ENCODE assay signal across 17 cellular contexts in genomic region chr16:14669776-14670175, GRCh38. TPM values are rescaled to one million over a fixed set of nuclear protein-coding genes. Genes with fewer than 3 reads are reported as not detected.
DNase-seq lines count a peak whose midpoint lies in the region; ATAC-seq, FAIRE-seq and TF ChIP-seq lines count a peak whose summit lies in the region.
"Had no signal": no experiment of that assay in that cellular context is flagged by ENCODE, and none has a peak within 500 bp of the region (broad histone marks: within the 10 kb centered on the region; RNA-seq: fewer than 3 reads in every experiment).

No MANE protein-coding gene starts in this region.

- H3K4me3 Mint-ChIP-seq in activated CD4-positive, alpha-beta T cell treated with anti-CD3 and anti-CD28 coated beads for 36 hours = no peak overlapping the region
- H3K4me3 Mint-ChIP-seq in activated CD4-positive, alpha-beta T cell treated with anti-CD3 and anti-CD28 coated beads, Interleukin-2, amount 10 ng/mL, durations not matched to agents 24 days and 14 days = no peak overlapping the region
- H3K4me3 Mint-ChIP-seq: activated CD8-positive, alpha-beta memory T cell treated with anti-CD3 and anti-CD28 coated beads, Interleukin-2, amount 10 ng/mL, durations not matched to agents 7 days and 5 days had no signal

- no peaks in the 10 kb centered on the region for H3K27me3 ChIP-seq in PC-3 (ENCODE audit: low read length)
- H3K27me3 ChIP-seq in thyroid gland = no peaks in the 10 kb centered on the region
- H3K27me3 ChIP-seq: esophagus muscularis mucosa, SJSA1, tibial nerve had no signal

- no peaks in the 10 kb centered on the region for H3K9me3 Mint-ChIP-seq in activated CD4-positive, alpha-beta T cell treated with anti-CD3 and anti-CD28 coated beads for 36 hours (ENCODE audit: low read depth)
- H3K9me3 Mint-ChIP-seq in activated CD4-positive, alpha-beta T cell treated with anti-CD3 and anti-CD28 coated beads, Interleukin-2, amount 10 ng/mL, durations not matched to agents 24 days and 14 days = peaks cover 7% of the 10 kb centered on the region

- POLR2A ChIA-PET in activated CD4-positive, alpha-beta T cell treated with anti-CD3 and anti-CD28 coated beads for 36 hours (lab: Charles Lee) = interaction anchor here (0.5 kb wide), 1 partner anchor 26 kb away, joined by 3 read pairs; no protein-coding TSS in a partner anchor
- POLR2A ChIA-PET in PC-3 (lab: Charles Lee; ENCODE audit: unreplicated experiment) = no interaction called here

- no peak for FAIRE-seq in kidney (lab: Jason Lieb, UNC)
- FAIRE-seq: TTC549 had no signal

- intact Hi-C loops in activated CD4-positive, alpha-beta T cell treated with anti-CD3 and anti-CD28 coated beads for 36 hours (cut with DNase I, micrococcal nuclease) = no loop called here
- intact Hi-C loops in activated CD4-positive, alpha-beta T cell treated with anti-CD3 and anti-CD28 coated beads, Interleukin-2, amount 10 ng/mL, durations not matched to agents 24 days and 14 days (cut with micrococcal nuclease) = no loop called here
- intact Hi-C loops in PC-3 (cut with micrococcal nuclease) (no loop called here), kidney (cut with DNase I) (no loop called here), thyroid gland (cut with DNase I) (no loop called here)

- no peaks in the 10 kb centered on the region for H3F3A ChIP-seq in PC-3 (ENCODE audit: low read length, unreplicated experiment)

- TF ChIP-seq CTCF in PC-3 (conservative IDR thresholded peaks at IDR 0.05; ENCODE audit: low read depth, low read length) = no peak
- no peak for TF ChIP-seq CTCF in kidney (IDR thresholded peaks at IDR 0.05; ENCODE audit: borderline replicate concordance, extremely low read depth, insufficient read depth)
- no peak for TF ChIP-seq CTCF in thyroid gland (IDR thresholded peaks at IDR 0.05)

- H3K9me3 ChIP-seq in PC-3 (ENCODE audit: low read length) = no peaks in the 10 kb centered on the region
- H3K9me3 ChIP-seq in kidney (ENCODE audit: control insufficient read depth in 1 of 2, low read length in 2 of 2) = no peaks in the 10 kb centered on the region
- no peaks in the 10 kb centered on the region for H3K9me3 ChIP-seq in thyroid gland
- H3K9me3 ChIP-seq: esophagus muscularis mucosa, SJSA1, tibial nerve had no signal

- no peak for TF ChIP-seq POLR2A in thyroid gland (IDR thresholded peaks at IDR 0.05)

- no peaks in the 10 kb centered on the region for H3K79me2 ChIP-seq in PC-3 (ENCODE audit: low read length)

- H2AFZ ChIP-seq in PC-3 (ENCODE audit: low read length) = no peak overlapping the region

- H3K36me3 ChIP-seq in PC-3 (ENCODE audit: low read depth, low read length) (peaks cover 7% of the 10 kb centered on the region; the same call in 1 of the 2 replicates), kidney (ENCODE audit: control insufficient read depth in 1 of 2, insufficient read depth in 2 of 2, low read length in 2 of 2) (peaks cover 15 to 25% of the 10 kb centered on the region in 2 donors), thyroid gland (peaks cover 28 to 39% of the 10 kb centered on the region in 2 donors)

- H4K20me1 ChIP-seq in PC-3 (ENCODE audit: low read length) = no peaks in the 10 kb centered on the region

- no peak overlapping the region for H3K4me2 ChIP-seq in PC-3 (ENCODE audit: low read length)

- WGBS in thyroid gland, 2 donors = 93 to 100% methylated on average over 2 to 4 of the region's 4 CpGs

- no peak overlapping the region for H3K27ac Mint-ChIP-seq in activated CD4-positive, alpha-beta T cell treated with anti-CD3 and anti-CD28 coated beads for 36 hours
- no peak overlapping the region for H3K27ac Mint-ChIP-seq in activated CD4-positive, alpha-beta T cell treated with anti-CD3 and anti-CD28 coated beads, Interleukin-2, amount 10 ng/mL, durations not matched to agents 24 days and 14 days
- H3K27ac Mint-ChIP-seq: activated CD8-positive, alpha-beta memory T cell treated with anti-CD3 and anti-CD28 coated beads, Interleukin-2, amount 10 ng/mL, durations not matched to agents 7 days and 5 days; activated naive CD4-positive, alpha-beta T cell treated with anti-CD3 and anti-CD28 coated beads, Interleukin-2, amount 50 U/mL, for 72 hours had no signal

- H3K27ac ChIP-seq in PC-3 (ENCODE audit: low read length) = no peak overlapping the region
- no peak overlapping the region for H3K27ac ChIP-seq in kidney (ENCODE audit: low read depth in 2 of 2, low read length in 2 of 2)
- H3K27ac ChIP-seq in thyroid gland = no peak overlapping the region
- H3K27ac ChIP-seq: esophagus muscularis mucosa, SJSA1, tibial nerve had no signal

- CTCF ChIA-PET in activated CD4-positive, alpha-beta T cell treated with anti-CD3 and anti-CD28 coated beads for 36 hours (lab: Charles Lee) = no interaction called here
- CTCF ChIA-PET in PC-3 (lab: Charles Lee) = no interaction called here

- H3K4me3 ChIP-seq in PC-3 (ENCODE audit: low read length) (no peak overlapping the region), kidney (ENCODE audit: low read length in 2 of 2) (no peak overlapping the region), thyroid gland (replicated peaks in 1 of 3) (no peak overlapping the region)
- H3K4me3 ChIP-seq: esophagus muscularis mucosa, SJSA1, tibial nerve had no signal

- peaks cover 9% of the 10 kb centered on the region for H3K4me1 Mint-ChIP-seq in activated CD4-positive, alpha-beta T cell treated with anti-CD3 and anti-CD28 coated beads for 36 hours
- peaks cover 4% of the 10 kb centered on the region for H3K4me1 Mint-ChIP-seq in activated CD4-positive, alpha-beta T cell treated with anti-CD3 and anti-CD28 coated beads, Interleukin-2, amount 10 ng/mL, durations not matched to agents 24 days and 14 days

- H3K9ac ChIP-seq in PC-3 (ENCODE audit: low read length) (no peak overlapping the region), kidney (ENCODE audit: low read length in 2 of 2) (no peak overlapping the region)

- H3K27me3 Mint-ChIP-seq in activated CD4-positive, alpha-beta T cell treated with anti-CD3 and anti-CD28 coated beads for 36 hours = no peaks in the 10 kb centered on the region
- H3K27me3 Mint-ChIP-seq in activated CD4-positive, alpha-beta T cell treated with anti-CD3 and anti-CD28 coated beads, Interleukin-2, amount 10 ng/mL, durations not matched to agents 24 days and 14 days = no peaks in the 10 kb centered on the region
- H3K27me3 Mint-ChIP-seq: activated CD8-positive, alpha-beta memory T cell treated with anti-CD3 and anti-CD28 coated beads, Interleukin-2, amount 10 ng/mL, durations not matched to agents 7 days and 5 days had no signal

- DNase-seq in activated CD4-positive, alpha-beta T cell treated with anti-CD3 and anti-CD28 coated beads for 36 hours = peak; percentile 10
- no peak for DNase-seq in activated CD4-positive, alpha-beta T cell treated with anti-CD3 and anti-CD28 coated beads, Interleukin-2, amount 10 ng/mL, durations not matched to agents 24 days and 14 days
- DNase-seq in PC-3 (peak; percentile 39), kidney (peak; percentile 59), thyroid gland (peak; percentile 12 to 18), OCI-M1 (lab: John Stamatoyannopoulos, UW) (no peak), activated gamma-delta T cell (lab: John Stamatoyannopoulos, UW) (no peak)
- DNase-seq: activated CD8-positive, alpha-beta memory T cell treated with anti-CD3 and anti-CD28 coated beads, Interleukin-2, amount 10 ng/mL, durations not matched to agents 7 days and 5 days; mammary epithelial cell; occipital lobe; stimulated activated CD4-positive, alpha-beta T cell treated with anti-CD3 and anti-CD28 coated beads, Interleukin-15, amount 100 ng/mL, for 24 hours had no signal

- H3K9me2 ChIP-seq in PC-3 (replicated peaks; ENCODE audit: low read length) = no peaks in the 10 kb centered on the region

- peaks cover 37% of the 10 kb centered on the region for H3K36me3 Mint-ChIP-seq in activated CD4-positive, alpha-beta T cell treated with anti-CD3 and anti-CD28 coated beads for 36 hours (ENCODE audit: low read depth)
- H3K36me3 Mint-ChIP-seq in activated CD4-positive, alpha-beta T cell treated with anti-CD3 and anti-CD28 coated beads, Interleukin-2, amount 10 ng/mL, durations not matched to agents 24 days and 14 days (ENCODE audit: low read depth) = peaks cover 47% of the 10 kb centered on the region

- no TSS peak for BruUV-seq in PC-3 (replicated peaks; lab: Mats Ljungman, UMichigan)

- H3K4me1 ChIP-seq in PC-3 (ENCODE audit: insufficient read depth, low read length) (no peaks in the 10 kb centered on the region), kidney (ENCODE audit: control insufficient read depth in 1 of 2, insufficient read depth in 1 of 2, low read depth in 1 of 2, low read length in 2 of 2) (no peaks in the 10 kb centered on the region), thyroid gland (peaks cover 0 to 8% of the 10 kb centered on the region in 2 donors)
- H3K4me1 ChIP-seq: esophagus muscularis mucosa, tibial nerve had no signal

- peak; percentile 53 for ATAC-seq in activated CD4-positive, alpha-beta T cell treated with anti-CD3 and anti-CD28 coated beads for 36 hours
- peak; percentile 76 for ATAC-seq in PC-3
- ATAC-seq in HG03442 (IDR thresholded peaks at IDR 0.05; ENCODE audit: unreplicated experiment) = no peak
- ATAC-seq: activated CD8-positive, alpha-beta memory T cell treated with anti-CD3 and anti-CD28 coated beads, Interleukin-2, amount 10 ng/mL, durations not matched to agents 7 days and 5 days had no signal

RNA-seq across cellular contexts. Expression of gene PLA2G10, which starts 24.3 kb away (rescaled TPM):
- total RNA-seq in activated CD4-positive, alpha-beta T cell treated with anti-CD3 and anti-CD28 coated beads for 36 hours = not detected
- not detected in 2 replicates for total RNA-seq in activated CD4-positive, alpha-beta T cell treated with anti-CD3 and anti-CD28 coated beads, Interleukin-2, amount 10 ng/mL, durations not matched to agents 24 days and 14 days
- total RNA-seq in PC-3 (2014; rRNA removed) (0.22 TPM in 1 of 2 replicates, not detected in the other), kidney (not detected), thyroid gland (not detected)
- polyA plus RNA-seq in kidney (ENCODE audit: insufficient read depth, low read depth, low replicate concordance) = not detected
- total RNA-seq: activated CD8-positive, alpha-beta memory T cell treated with anti-CD3 and anti-CD28 coated beads, Interleukin-2, amount 10 ng/mL, durations not matched to agents 7 days and 5 days; activated naive CD4-positive, alpha-beta T cell treated with anti-CD3 and anti-CD28 coated beads, Interleukin-2, amount 50 U/mL, for 72 hours; esophagus muscularis mucosa; occipital lobe; SJSA1; tibial nerve had no signal

RNA-seq across cellular contexts. Expression of gene NPIPA3, which starts 33.4 kb away (rescaled TPM):
- total RNA-seq in activated CD4-positive, alpha-beta T cell treated with anti-CD3 and anti-CD28 coated beads for 36 hours = 1 to 10 TPM; 1.2 to 2.5 TPM
- 1.4 and 3.3 TPM in 2 replicates for total RNA-seq in activated CD4-positive, alpha-beta T cell treated with anti-CD3 and anti-CD28 coated beads, Interleukin-2, amount 10 ng/mL, durations not matched to agents 24 days and 14 days
- 1.1 and 1.4 TPM in 2 replicates for total RNA-seq in PC-3 (2014; rRNA removed)
- total RNA-seq in kidney = 0.69 TPM
- polyA plus RNA-seq in kidney (ENCODE audit: insufficient read depth, low read depth, low replicate concordance) = 7.0 TPM
- total RNA-seq in thyroid gland = 1 to 10 TPM in 3 of 4 donors, not detected in 1; 1.2 TPM

RNA-seq across cellular contexts. Expression of gene BFAR, which starts 37.0 kb away (rescaled TPM):
- 10 to 100 TPM; 54.8 to 57.5 TPM for total RNA-seq in activated CD4-positive, alpha-beta T cell treated with anti-CD3 and anti-CD28 coated beads for 36 hours
- total RNA-seq in activated CD4-positive, alpha-beta T cell treated with anti-CD3 and anti-CD28 coated beads, Interleukin-2, amount 10 ng/mL, durations not matched to agents 24 days and 14 days = 59.3 and 63.4 TPM in 2 replicates
- total RNA-seq in PC-3 (2014; rRNA removed) = 26.9 and 27.9 TPM in 2 replicates
- total RNA-seq in kidney = 53.7 TPM
- 35.3 TPM for polyA plus RNA-seq in kidney (ENCODE audit: insufficient read depth, low read depth, low replicate concordance)
- 100 to 1,000 TPM in 1 of 4 donors, 10 to 100 TPM in 3; 56.4 to 104 (median 83.1) TPM for total RNA-seq in thyroid gland

RNA-seq across cellular contexts. Expression of gene PARN, which starts 39.7 kb away (rescaled TPM):
- 10 to 100 TPM; 46.4 to 64.1 TPM for total RNA-seq in activated CD4-positive, alpha-beta T cell treated with anti-CD3 and anti-CD28 coated beads for 36 hours
- total RNA-seq in activated CD4-positive, alpha-beta T cell treated with anti-CD3 and anti-CD28 coated beads, Interleukin-2, amount 10 ng/mL, durations not matched to agents 24 days and 14 days = 55.6 and 58.6 TPM in 2 replicates
- total RNA-seq in PC-3 (2014; rRNA removed) (29.0 and 34.7 TPM in 2 replicates), kidney (32.5 TPM), thyroid gland (100 to 1,000 TPM in 2 of 4 donors, 10 to 100 TPM in 2; 69.8 to 214 (median 120) TPM)
- polyA plus RNA-seq in kidney (ENCODE audit: insufficient read depth, low read depth, low replicate concordance) = 17.3 TPM

Comparison
In these comparisons a context has a peak if more than half of its experiments do, and no peak if none do; other contexts are left out.
1. DNase-seq: peak in activated CD4-positive, alpha-beta T cell treated with anti-CD3 and anti-CD28 coated beads for 36 hours (single experiment), PC-3 (single experiment), kidney (single experiment) and thyroid gland (2 of 2); none in activated CD4-positive, alpha-beta T cell treated with anti-CD3 and anti-CD28 coated beads, Interleukin-2, amount 10 ng/mL, durations not matched to agents 24 days and 14 days (single experiment), OCI-M1 (single experiment) and activated gamma-delta T cell (single experiment).